1 cellular context compared by ENCODE assay signal in the genomic region with DNA sequence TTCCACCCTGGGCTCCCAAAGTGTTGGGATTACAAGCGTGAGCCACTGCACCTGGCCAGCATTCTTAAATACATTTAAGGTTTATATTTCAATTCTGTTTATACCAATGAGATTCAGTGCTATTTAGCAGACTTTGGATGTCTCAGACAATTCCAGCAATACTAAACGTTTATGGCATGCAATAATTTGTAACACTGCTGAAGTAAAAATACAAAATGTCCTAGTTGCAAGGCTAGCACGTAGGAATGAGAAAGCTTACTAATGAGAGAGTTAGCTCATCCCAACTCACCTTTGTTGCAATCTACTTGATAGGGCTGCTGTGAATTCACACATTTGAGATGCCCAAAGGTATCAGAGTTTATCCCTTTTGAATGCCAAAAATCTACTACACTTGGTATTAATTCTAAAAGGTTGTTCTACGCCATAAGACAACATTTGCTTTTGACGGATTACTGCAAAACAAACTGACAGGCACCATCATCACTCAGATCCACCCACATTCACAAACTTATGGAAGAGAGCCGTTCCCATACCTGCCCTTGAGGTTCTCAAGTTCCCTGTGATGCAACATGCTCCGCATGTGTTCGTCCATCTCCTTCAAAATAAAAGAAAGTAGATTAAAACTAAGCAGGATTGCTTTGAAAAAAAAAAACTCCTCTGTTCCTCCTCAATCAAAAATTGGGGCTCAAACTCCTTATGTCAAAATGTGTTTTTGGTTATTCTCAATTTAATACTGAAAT.
TF ChIP-seq lines count a peak whose summit lies in the region.

No MANE protein-coding gene starts in this region.

TF ChIP-seq in GM23338, 12 proteins besides CTCF, POLR2A, EP300 and RAD21 (continued from another document):
- TF ChIP-seq, protein P1, sequence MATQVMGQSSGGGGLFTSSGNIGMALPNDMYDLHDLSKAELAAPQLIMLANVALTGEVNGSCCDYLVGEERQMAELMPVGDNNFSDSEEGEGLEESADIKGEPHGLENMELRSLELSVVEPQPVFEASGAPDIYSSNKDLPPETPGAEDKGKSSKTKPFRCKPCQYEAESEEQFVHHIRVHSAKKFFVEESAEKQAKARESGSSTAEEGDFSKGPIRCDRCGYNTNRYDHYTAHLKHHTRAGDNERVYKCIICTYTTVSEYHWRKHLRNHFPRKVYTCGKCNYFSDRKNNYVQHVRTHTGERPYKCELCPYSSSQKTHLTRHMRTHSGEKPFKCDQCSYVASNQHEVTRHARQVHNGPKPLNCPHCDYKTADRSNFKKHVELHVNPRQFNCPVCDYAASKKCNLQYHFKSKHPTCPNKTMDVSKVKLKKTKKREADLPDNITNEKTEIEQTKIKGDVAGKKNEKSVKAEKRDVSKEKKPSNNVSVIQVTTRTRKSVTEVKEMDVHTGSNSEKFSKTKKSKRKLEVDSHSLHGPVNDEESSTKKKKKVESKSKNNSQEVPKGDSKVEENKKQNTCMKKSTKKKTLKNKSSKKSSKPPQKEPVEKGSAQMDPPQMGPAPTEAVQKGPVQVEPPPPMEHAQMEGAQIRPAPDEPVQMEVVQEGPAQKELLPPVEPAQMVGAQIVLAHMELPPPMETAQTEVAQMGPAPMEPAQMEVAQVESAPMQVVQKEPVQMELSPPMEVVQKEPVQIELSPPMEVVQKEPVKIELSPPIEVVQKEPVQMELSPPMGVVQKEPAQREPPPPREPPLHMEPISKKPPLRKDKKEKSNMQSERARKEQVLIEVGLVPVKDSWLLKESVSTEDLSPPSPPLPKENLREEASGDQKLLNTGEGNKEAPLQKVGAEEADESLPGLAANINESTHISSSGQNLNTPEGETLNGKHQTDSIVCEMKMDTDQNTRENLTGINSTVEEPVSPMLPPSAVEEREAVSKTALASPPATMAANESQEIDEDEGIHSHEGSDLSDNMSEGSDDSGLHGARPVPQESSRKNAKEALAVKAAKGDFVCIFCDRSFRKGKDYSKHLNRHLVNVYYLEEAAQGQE (IDR thresholded peaks at IDR 0.05; ENCODE audit: unreplicated experiment) = no peak
- TF ChIP-seq EZH2phosphoT487 (IDR thresholded peaks at IDR 0.05; ENCODE audit: unreplicated experiment) (no peak), NANOG (IDR thresholded peaks at IDR 0.05; ENCODE audit: borderline replicate concordance) (no peak), POLR2AphosphoS5 (IDR thresholded peaks at IDR 0.05; ENCODE audit: low read depth) (no peak), EZH2 (IDR thresholded peaks at IDR 0.05; ENCODE audit: low read depth, unreplicated experiment) (no peak)
- TF ChIP-seq, protein P2, sequence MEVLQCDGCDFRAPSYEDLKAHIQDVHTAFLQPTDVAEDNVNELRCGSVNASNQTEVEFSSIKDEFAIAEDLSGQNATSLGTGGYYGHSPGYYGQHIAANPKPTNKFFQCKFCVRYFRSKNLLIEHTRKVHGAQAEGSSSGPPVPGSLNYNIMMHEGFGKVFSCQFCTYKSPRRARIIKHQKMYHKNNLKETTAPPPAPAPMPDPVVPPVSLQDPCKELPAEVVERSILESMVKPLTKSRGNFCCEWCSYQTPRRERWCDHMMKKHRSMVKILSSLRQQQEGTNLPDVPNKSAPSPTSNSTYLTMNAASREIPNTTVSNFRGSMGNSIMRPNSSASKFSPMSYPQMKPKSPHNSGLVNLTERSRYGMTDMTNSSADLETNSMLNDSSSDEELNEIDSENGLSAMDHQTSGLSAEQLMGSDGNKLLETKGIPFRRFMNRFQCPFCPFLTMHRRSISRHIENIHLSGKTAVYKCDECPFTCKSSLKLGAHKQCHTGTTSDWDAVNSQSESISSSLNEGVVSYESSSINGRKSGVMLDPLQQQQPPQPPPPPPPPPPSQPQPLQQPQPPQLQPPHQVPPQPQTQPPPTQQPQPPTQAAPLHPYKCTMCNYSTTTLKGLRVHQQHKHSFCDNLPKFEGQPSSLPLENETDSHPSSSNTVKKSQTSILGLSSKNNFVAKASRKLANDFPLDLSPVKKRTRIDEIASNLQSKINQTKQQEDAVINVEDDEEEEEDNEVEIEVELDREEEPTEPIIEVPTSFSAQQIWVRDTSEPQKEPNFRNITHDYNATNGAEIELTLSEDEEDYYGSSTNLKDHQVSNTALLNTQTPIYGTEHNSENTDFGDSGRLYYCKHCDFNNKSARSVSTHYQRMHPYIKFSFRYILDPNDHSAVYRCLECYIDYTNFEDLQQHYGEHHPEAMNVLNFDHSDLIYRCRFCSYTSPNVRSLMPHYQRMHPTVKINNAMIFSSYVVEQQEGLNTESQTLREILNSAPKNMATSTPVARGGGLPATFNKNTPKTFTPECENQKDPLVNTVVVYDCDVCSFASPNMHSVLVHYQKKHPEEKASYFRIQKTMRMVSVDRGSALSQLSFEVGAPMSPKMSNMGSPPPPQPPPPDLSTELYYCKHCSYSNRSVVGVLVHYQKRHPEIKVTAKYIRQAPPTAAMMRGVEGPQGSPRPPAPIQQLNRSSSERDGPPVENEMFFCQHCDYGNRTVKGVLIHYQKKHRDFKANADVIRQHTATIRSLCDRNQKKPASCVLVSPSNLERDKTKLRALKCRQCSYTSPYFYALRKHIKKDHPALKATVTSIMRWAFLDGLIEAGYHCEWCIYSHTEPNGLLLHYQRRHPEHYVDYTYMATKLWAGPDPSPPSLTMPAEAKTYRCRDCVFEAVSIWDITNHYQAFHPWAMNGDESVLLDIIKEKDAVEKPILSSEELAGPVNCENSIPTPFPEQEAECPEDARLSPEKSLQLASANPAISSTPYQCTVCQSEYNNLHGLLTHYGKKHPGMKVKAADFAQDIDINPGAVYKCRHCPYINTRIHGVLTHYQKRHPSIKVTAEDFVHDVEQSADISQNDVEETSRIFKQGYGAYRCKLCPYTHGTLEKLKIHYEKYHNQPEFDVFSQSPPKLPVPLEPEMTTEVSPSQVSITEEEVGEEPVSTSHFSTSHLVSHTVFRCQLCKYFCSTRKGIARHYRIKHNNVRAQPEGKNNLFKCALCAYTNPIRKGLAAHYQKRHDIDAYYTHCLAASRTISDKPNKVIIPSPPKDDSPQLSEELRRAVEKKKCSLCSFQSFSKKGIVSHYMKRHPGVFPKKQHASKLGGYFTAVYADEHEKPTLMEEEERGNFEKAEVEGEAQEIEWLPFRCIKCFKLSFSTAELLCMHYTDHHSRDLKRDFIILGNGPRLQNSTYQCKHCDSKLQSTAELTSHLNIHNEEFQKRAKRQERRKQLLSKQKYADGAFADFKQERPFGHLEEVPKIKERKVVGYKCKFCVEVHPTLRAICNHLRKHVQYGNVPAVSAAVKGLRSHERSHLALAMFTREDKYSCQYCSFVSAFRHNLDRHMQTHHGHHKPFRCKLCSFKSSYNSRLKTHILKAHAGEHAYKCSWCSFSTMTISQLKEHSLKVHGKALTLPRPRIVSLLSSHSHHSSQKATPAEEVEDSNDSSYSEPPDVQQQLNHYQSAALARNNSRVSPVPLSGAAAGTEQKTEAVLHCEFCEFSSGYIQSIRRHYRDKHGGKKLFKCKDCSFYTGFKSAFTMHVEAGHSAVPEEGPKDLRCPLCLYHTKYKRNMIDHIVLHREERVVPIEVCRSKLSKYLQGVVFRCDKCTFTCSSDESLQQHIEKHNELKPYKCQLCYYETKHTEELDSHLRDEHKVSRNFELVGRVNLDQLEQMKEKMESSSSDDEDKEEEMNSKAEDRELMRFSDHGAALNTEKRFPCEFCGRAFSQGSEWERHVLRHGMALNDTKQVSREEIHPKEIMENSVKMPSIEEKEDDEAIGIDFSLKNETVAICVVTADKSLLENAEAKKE (CRISPR knock-in tag; IDR thresholded peaks at IDR 0.05) = no peak
